In the genomic region with DNA sequence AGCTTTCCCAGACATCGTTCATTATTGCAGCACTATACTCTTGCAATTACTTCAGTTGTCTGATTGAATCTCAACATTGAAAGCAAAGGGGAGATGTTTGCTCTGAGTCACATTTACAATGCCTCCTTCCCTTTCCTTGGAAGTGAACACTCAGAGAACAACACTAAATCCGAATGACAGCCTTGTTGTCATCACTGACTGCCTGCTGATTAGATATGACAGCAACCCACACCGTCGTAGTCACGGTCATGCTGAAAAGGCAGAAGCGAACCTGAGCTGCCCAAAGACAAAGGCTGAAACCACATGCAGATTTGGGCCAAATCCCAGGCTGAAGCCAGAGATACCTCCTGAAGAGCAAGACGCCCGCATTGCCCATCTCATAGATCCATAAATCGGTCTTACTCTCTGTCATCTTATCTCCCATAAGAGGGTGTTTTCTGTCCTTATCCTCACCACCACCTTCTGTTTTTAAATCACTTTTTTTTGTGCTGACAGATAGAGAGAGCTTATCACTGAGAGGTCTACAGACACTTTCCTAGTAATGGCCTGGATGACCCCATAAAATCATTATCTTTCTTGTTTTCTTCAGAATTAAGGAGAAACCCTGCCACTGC, we compare ENCODE assay signal across 17 cellular contexts.
"Had no signal": no experiment of that assay in that cellular context is flagged by ENCODE, and none has a peak within 500 bp of the region (broad histone marks: within the 10 kb centered on the region; RNA-seq: fewer than 3 reads in every experiment).

No MANE protein-coding gene starts in this region.

- DNase-seq: activated CD4-positive, alpha-beta memory T cell treated with anti-CD3 and anti-CD28 coated beads, Interleukin-2, amount 10 ng/mL, durations not matched to agents 7 days and 5 days; activated CD4-positive, alpha-beta T cell treated with anti-CD3 and anti-CD28 coated beads for 36 hours; activated CD8-positive, alpha-beta memory T cell treated with anti-CD3 and anti-CD28 coated beads, Interleukin-2, amount 50 U/mL, for 4 hours; activated gamma-delta T cell treated with Interleukin-2 at 50 U/mL for 16 hours; activated naive CD8-positive, alpha-beta T cell treated with anti-CD3 and anti-CD28 coated beads, Interleukin-2, amount 10 ng/mL, durations not matched to agents 7 days and 5 days; activated T-cell treated with anti-CD3 and anti-CD28 coated beads, Interleukin-2, amount 50 U/mL, for 72 hours; aorta; esophagus squamous epithelium; foreskin fibroblast; glutamatergic neuron; immature natural killer cell; T-helper 17 cell; thyroid gland had no signal

- H3K27me3 ChIP-seq: esophagus squamous epithelium, thyroid gland, vagina had no signal

- FAIRE-seq: bronchial epithelial cell had no signal

- H3K4me3 ChIP-seq: esophagus squamous epithelium, lung, thyroid gland, vagina had no signal

- H3K9me3 ChIP-seq: esophagus squamous epithelium, thyroid gland, vagina had no signal

- H3K27ac ChIP-seq: esophagus squamous epithelium, thyroid gland, vagina had no signal

- H3K4me1 ChIP-seq: thyroid gland, vagina had no signal

- ATAC-seq: activated CD4-positive, alpha-beta T cell treated with anti-CD3 and anti-CD28 coated beads for 36 hours; activated T-cell treated with anti-CD3 and anti-CD28 coated beads, Interleukin-2, amount 50 U/mL, for 72 hours; stimulated activated effector memory CD8-positive, alpha-beta T cell treated with anti-CD3 and anti-CD28 coated beads, Interleukin-12 subunit alpha, Interleukin-12 subunit beta, amount 100 ng/mL, for 72 hours; T-helper 17 cell had no signal
